Comparison of ENCODE assay signal across 1 cellular context in genomic region chr1:240101306-240101705, GRCh38.
TF ChIP-seq lines count a peak whose summit lies in the region.

No MANE protein-coding gene starts in this region.

TF ChIP-seq in HEK293, 187 proteins besides CTCF, POLR2A, EP300 and RAD21 (continued from another document):
- TF ChIP-seq ZBTB49 (tag by site-specific recombination; IDR thresholded peaks at IDR 0.05; ENCODE audit: low read depth) (no peak), ZNF610 (tag by site-specific recombination; IDR thresholded peaks at IDR 0.05; ENCODE audit: borderline replicate concordance) (no peak), ZNF600 (tag by site-specific recombination; IDR thresholded peaks at IDR 0.05) (peak; percentile 63), KLF16 (tag by site-specific recombination; IDR thresholded peaks at IDR 0.05) (no peak), EGR2 (tag by site-specific recombination; IDR thresholded peaks at IDR 0.05; ENCODE audit: low read depth) (no peak), ZNF19 (tag by site-specific recombination; IDR thresholded peaks at IDR 0.05; ENCODE audit: low read depth) (no peak), ZNF157 (tag by site-specific recombination; IDR thresholded peaks at IDR 0.05) (no peak), ZNF404 (tag by site-specific recombination; IDR thresholded peaks at IDR 0.05) (no peak), OVOL3 (tag by site-specific recombination; IDR thresholded peaks at IDR 0.05) (no peak), ZNF626 (tag by site-specific recombination; IDR thresholded peaks at IDR 0.05) (no peak), ZNF561 (tag by site-specific recombination; IDR thresholded peaks at IDR 0.05; ENCODE audit: borderline replicate concordance) (no peak), ZNF544 (tag by site-specific recombination; IDR thresholded peaks at IDR 0.05) (no peak), ZNF658 (tag by site-specific recombination; IDR thresholded peaks at IDR 0.05) (no peak), ZSCAN4 (tag by site-specific recombination; IDR thresholded peaks at IDR 0.05) (peak; percentile 82), ZNF155 (tag by site-specific recombination; IDR thresholded peaks at IDR 0.05) (no peak), ZNF707 (tag by site-specific recombination; IDR thresholded peaks at IDR 0.05) (no peak)
